Comparison of ENCODE assay signal across 8 cellular contexts in the genomic region with DNA sequence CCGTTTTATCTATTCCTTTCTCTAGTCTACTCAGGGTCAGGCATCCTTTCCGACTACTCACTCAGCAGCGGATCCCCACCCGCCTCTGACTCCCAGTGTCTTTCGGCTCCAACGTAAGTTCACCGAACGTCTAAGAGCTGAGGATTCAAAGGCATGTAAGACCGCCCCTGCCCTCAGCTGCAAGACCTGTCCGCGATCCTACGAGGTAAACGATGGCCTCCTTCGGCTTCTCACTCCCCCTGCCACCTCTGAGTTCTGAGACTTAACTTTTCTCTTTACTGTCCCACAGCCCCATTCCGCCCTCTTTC. TPM values are rescaled to one million over a fixed set of nuclear protein-coding genes. Genes with fewer than 3 reads are reported as not detected.
DNase-seq lines count a peak whose midpoint lies in the region; ATAC-seq and TF ChIP-seq lines count a peak whose summit lies in the region.

No MANE protein-coding gene starts in this region.

- DNase-seq in GM06990 (ENCODE audit: extremely low read depth, insufficient read length): no peak
- DNase-seq in activated T-helper 1 cell treated with anti-CD3 and anti-CD28 coated beads, Interleukin-12 subunit alpha, Interleukin-12 subunit beta, Interleukin-2, Interleukin-4 antibody, amounts not matched to agents 30 ng/mL and 10 ng/mL and 1 ng/mL, durations not matched to agents 14 hours and 24 hours and 36 hours (ENCODE audit: low spot score): no peak
- no peak for DNase-seq in kidney epithelial cell (ENCODE audit: low read depth)
- no peak for DNase-seq in tibial artery
- DNase-seq in COR-L47 (lab: John Stamatoyannopoulos, UW): no peak

- ATAC-seq in HG02840 (IDR thresholded peaks at IDR 0.05; ENCODE audit: low FRiP score, unreplicated experiment) (peak; percentile 24), HG03135 (IDR thresholded peaks at IDR 0.05; ENCODE audit: unreplicated experiment) (no peak), HG02763 (IDR thresholded peaks at IDR 0.05; ENCODE audit: unreplicated experiment) (no peak)

- intact Hi-C loops in activated T-helper 1 cell treated with anti-CD3 and anti-CD28 coated beads, Interleukin-12 subunit alpha, Interleukin-12 subunit beta, Interleukin-2, Interleukin-4 antibody, amounts not matched to agents 30 ng/mL and 10 ng/mL and 1 ng/mL, durations not matched to agents 14 hours and 24 hours and 36 hours (cut with micrococcal nuclease): loop anchor here (1.0 to 5.0 kb wide), 13 partner anchors 7 to 499 kb away; partner anchors contain the start of genes DYNLL2, MKS1, MRPS23 and MTMR4
- intact Hi-C loops in tibial artery (cut with DNase I; ENCODE audit: low total_unique reads): loop anchor here (10.0 kb wide), 1 partner anchor 163 kb away; the partner anchor contains the start of gene MTMR4

- H3K27ac Mint-ChIP-seq in activated T-helper 1 cell treated with anti-CD3 and anti-CD28 coated beads, Interleukin-12 subunit alpha, Interleukin-12 subunit beta, Interleukin-2, Interleukin-4 antibody, amounts not matched to agents 30 ng/mL and 10 ng/mL and 1 ng/mL, durations not matched to agents 14 hours and 24 hours and 36 hours: peak overlapping the region; percentile 96

- H3K4me1 ChIP-seq in tibial artery: peaks cover 0 to 23% (median 13%) of the 10 kb centered on the region in 4 donors

- peak overlapping the region; percentile 94 for H3K27ac ChIP-seq in tibial artery

- H3K4me1 Mint-ChIP-seq in activated T-helper 1 cell treated with anti-CD3 and anti-CD28 coated beads, Interleukin-12 subunit alpha, Interleukin-12 subunit beta, Interleukin-2, Interleukin-4 antibody, amounts not matched to agents 30 ng/mL and 10 ng/mL and 1 ng/mL, durations not matched to agents 14 hours and 24 hours and 36 hours (ENCODE audit: low read depth): peaks cover 62% of the 10 kb centered on the region

- no peaks in the 10 kb centered on the region for H3K9me3 ChIP-seq in tibial artery

- H3K27me3 ChIP-seq in GM06990 (replicated peaks; ENCODE audit: control insufficient read depth, insufficient read depth, low read length) (no peaks in the 10 kb centered on the region), kidney epithelial cell (ENCODE audit: control insufficient read depth, insufficient read depth, low read length) (no peaks in the 10 kb centered on the region), tibial artery (no peaks in the 10 kb centered on the region)

- H3K36me3 ChIP-seq in GM06990 (ENCODE audit: control insufficient read depth, insufficient read depth, low read length): peaks cover 11% of the 10 kb centered on the region
- peaks cover 2% of the 10 kb centered on the region for H3K36me3 ChIP-seq in kidney epithelial cell (ENCODE audit: control insufficient read depth, insufficient read depth, low read length)
- peaks cover 41 to 45% (median 41%) of the 10 kb centered on the region in 3 donors for H3K36me3 ChIP-seq in tibial artery

- H3K36me3 Mint-ChIP-seq in activated T-helper 1 cell treated with anti-CD3 and anti-CD28 coated beads, Interleukin-12 subunit alpha, Interleukin-12 subunit beta, Interleukin-2, Interleukin-4 antibody, amounts not matched to agents 30 ng/mL and 10 ng/mL and 1 ng/mL, durations not matched to agents 14 hours and 24 hours and 36 hours (ENCODE audit: low read depth): peaks cover 47% of the 10 kb centered on the region

- H3K4me3 ChIP-seq in GM06990 (replicated peaks; ENCODE audit: low read depth, low read length) (peak overlapping the region; percentile 90), kidney epithelial cell (ENCODE audit: low read depth, low read length) (peak overlapping the region; percentile 93), tibial artery (peak overlapping the region; percentile 77 to 84)

- H3K4me3 Mint-ChIP-seq in activated T-helper 1 cell treated with anti-CD3 and anti-CD28 coated beads, Interleukin-12 subunit alpha, Interleukin-12 subunit beta, Interleukin-2, Interleukin-4 antibody, amounts not matched to agents 30 ng/mL and 10 ng/mL and 1 ng/mL, durations not matched to agents 14 hours and 24 hours and 36 hours: peak overlapping the region; percentile 100

- H3K27me3 Mint-ChIP-seq in activated T-helper 1 cell treated with anti-CD3 and anti-CD28 coated beads, Interleukin-12 subunit alpha, Interleukin-12 subunit beta, Interleukin-2, Interleukin-4 antibody, amounts not matched to agents 30 ng/mL and 10 ng/mL and 1 ng/mL, durations not matched to agents 14 hours and 24 hours and 36 hours (ENCODE audit: insufficient read depth): no peaks in the 10 kb centered on the region

- no peak for TF ChIP-seq CTCF in GM06990 (IDR thresholded peaks at IDR 0.05; ENCODE audit: insufficient read depth, low read length, poor library complexity, severe bottlenecking)
- TF ChIP-seq CTCF in kidney epithelial cell (IDR thresholded peaks at IDR 0.05; ENCODE audit: insufficient read depth, low read length, poor library complexity, severe bottlenecking): no peak
- TF ChIP-seq CTCF in tibial artery (IDR thresholded peaks at IDR 0.05): no peak

- no peaks in the 10 kb centered on the region for H3K9me3 Mint-ChIP-seq in activated T-helper 1 cell treated with anti-CD3 and anti-CD28 coated beads, Interleukin-12 subunit alpha, Interleukin-12 subunit beta, Interleukin-2, Interleukin-4 antibody, amounts not matched to agents 30 ng/mL and 10 ng/mL and 1 ng/mL, durations not matched to agents 14 hours and 24 hours and 36 hours

RNA-seq across cellular contexts. Expression of gene SUPT4H1, which starts 0.3 kb away (rescaled TPM):
- 138 and 142 TPM in 2 replicates for total RNA-seq in activated T-helper 1 cell treated with anti-CD3 and anti-CD28 coated beads, Interleukin-12 subunit alpha, Interleukin-12 subunit beta, Interleukin-2, Interleukin-4 antibody, amounts not matched to agents 30 ng/mL and 10 ng/mL and 1 ng/mL, durations not matched to agents 14 hours and 24 hours and 36 hours
- total RNA-seq in kidney epithelial cell: 41.8 and 52.0 TPM in 2 replicates

RNA-seq across cellular contexts. Expression of gene TSPOAP1, which starts 23.1 kb away (rescaled TPM):
- 31.4 and 35.1 TPM in 2 replicates for total RNA-seq in activated T-helper 1 cell treated with anti-CD3 and anti-CD28 coated beads, Interleukin-12 subunit alpha, Interleukin-12 subunit beta, Interleukin-2, Interleukin-4 antibody, amounts not matched to agents 30 ng/mL and 10 ng/mL and 1 ng/mL, durations not matched to agents 14 hours and 24 hours and 36 hours
- 9.4 and 13.5 TPM in 2 replicates for total RNA-seq in kidney epithelial cell
